Comparison of ENCODE assay signal across 35 cellular contexts in genomic region chrX:94635003-94635402, GRCh38.
"Had no signal": no experiment of that assay in that cellular context is flagged by ENCODE, and none has a peak within 500 bp of the region (broad histone marks: within the 10 kb centered on the region; RNA-seq: fewer than 3 reads in every experiment).

No MANE protein-coding gene starts in this region.

- H3K36me3 ChIP-seq: MG63 had no signal

- H3K27me3 ChIP-seq: MG63 had no signal

- DNase-seq: MG63, MM.1S, MV-4-11, NCI-H1048, NCI-H1092, NCI-H1092 treated with DMSO at 0.1 percent for 48 hours, NCI-H1105, NCI-H1105 treated with DMSO at 0.1 percent for 48 hours, NCI-H1417, NCI-H1417 treated with DMSO at 0.1 percent for 48 hours, NCI-H1436, NCI-H1436 treated with DMSO at 0.1 percent for 48 hours, NCI-H146, NCI-H1694, NCI-H1694 treated with DMSO at 0.1 percent for 48 hours, NCI-H187, NCI-H187 treated with DMSO at 0.1 percent for 48 hours, NCI-H1930, NCI-H2029, NCI-H2029 treated with DMSO at 0.1 percent for 48 hours, NCI-H2081, NCI-H2081 treated with DMSO at 0.1 percent for 48 hours, NCI-H2107, NCI-H2171, NCI-H2171 treated with DMSO at 0.1 percent for 48 hours, NCI-H2227 treated with DMSO at 0.1 percent for 48 hours, NCI-H226, NCI-H345, NCI-H446, NCI-H446 treated with DMSO at 0.1 percent for 48 hours, NCI-H510A, NCI-H510A treated with DMSO at 0.1 percent for 48 hours, NCI-H524, NCI-H524 treated with DMSO at 0.1 percent for 48 hours, NCI-H526 had no signal

- H3K9me3 ChIP-seq: MG63 had no signal

- H3K4me3 ChIP-seq: MG63 had no signal
